8 cellular contexts compared by ENCODE assay signal in the genomic region with DNA sequence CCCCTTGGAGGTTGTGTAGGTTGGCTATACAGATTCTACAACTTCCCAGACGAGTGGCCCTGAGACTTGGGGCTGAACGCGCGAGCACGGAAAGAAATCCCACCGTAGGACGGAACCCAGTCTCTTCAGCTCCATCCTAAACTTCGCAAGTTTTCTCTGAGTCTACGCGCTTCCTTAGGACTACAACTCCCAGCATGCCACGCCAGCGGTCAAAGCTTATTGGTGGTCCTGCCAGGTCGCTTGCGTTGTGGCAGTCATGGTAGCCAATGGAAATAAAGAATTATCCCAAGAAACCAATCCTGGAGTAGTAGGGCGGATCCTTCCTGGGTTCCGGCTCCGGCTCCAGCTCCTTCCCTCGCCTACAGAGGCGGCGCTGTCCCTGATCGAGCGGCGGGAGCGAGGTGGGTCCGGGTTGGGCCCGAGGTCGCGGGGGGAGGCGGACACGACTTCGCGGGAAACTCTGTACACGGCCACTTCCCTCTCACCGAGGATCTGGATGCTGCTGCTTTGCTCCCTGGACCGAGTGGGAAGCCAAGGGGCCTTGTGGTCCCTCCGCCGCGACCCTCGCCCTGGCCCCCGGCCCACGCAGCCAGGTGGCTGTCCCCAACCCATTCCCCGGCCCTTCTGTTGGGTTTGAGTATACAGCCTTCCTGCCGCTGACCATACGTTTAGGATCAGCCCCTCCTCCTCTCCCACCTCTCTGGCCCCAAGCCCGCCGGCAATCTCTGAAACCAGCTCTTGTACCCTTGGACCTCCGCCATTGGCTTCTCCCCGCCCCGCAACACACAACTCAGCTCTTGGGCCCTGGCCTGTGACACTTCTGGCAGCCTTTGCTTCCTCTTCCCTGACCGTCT. TPM values are rescaled to one million over a fixed set of nuclear protein-coding genes. Genes with fewer than 3 reads are reported as not detected.
DNase-seq lines count a peak whose midpoint lies in the region; ATAC-seq and TF ChIP-seq lines count a peak whose summit lies in the region.

A gene with protein sequence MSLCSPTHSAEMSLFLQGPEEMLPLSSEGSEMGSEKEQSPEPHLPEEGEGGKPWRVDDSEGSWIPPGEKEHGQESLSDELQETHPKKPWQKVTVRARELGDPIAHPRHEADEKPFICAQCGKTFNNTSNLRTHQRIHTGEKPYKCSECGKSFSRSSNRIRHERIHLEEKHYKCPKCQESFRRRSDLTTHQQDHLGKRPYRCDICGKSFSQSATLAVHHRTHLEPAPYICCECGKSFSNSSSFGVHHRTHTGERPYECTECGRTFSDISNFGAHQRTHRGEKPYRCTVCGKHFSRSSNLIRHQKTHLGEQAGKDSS (plus strand): TSS at position 357 of the 854 bp plus-strand sequence. CDS start 3,046 bp downstream, outside the sequence.

- peak; percentile 97 for DNase-seq in DMS79 treated with DMSO at 0.1 percent for 48 hours (lab: John Stamatoyannopoulos, UW)
- peak; percentile 98 for DNase-seq in KBM-7
- DNase-seq in Panc1 (ENCODE audit: low read depth, low spot score), result peak; percentile 90
- peak; percentile 88 to 89 for DNase-seq in activated T-cell treated with anti-CD3 and anti-CD28 coated beads, Interleukin-2, amount 50 U/mL, for 48 hours
- peak; percentile 82 for DNase-seq in esophagus squamous epithelium (lab: John Stamatoyannopoulos, UW)
- DNase-seq in myocyte (ENCODE audit: low read depth), result peak; percentile 98
- DNase-seq in stimulated activated CD8-positive, alpha-beta memory T cell treated with anti-CD3 and anti-CD28 coated beads, Interleukin-7, amount 100 ng/mL, for 48 hours (ENCODE audit: extremely low read depth in 1 of 2, low read depth in 1 of 2), result peak; percentile 74 to 90

- CTCF ChIA-PET in Panc1 (lab: Charles Lee), result interaction anchor here (0.7 to 0.9 kb wide), 2 partner anchors 68 to 80 kb away, joined by 3 to 6 read pairs; no protein-coding TSS in a partner anchor

- H3K36me3 ChIP-seq in Panc1 (ENCODE audit: control insufficient read depth, insufficient read depth, low read length), result no peaks in the 10 kb centered on the region
- peaks cover 2 to 48% (median 7%) of the 10 kb centered on the region in 3 donors for H3K36me3 ChIP-seq in esophagus squamous epithelium

- peak in 2 of 4 donors; percentile 55 to 71 for TF ChIP-seq POLR2A in esophagus squamous epithelium (IDR thresholded peaks at IDR 0.05)

- H3K27ac ChIP-seq in Panc1 (ENCODE audit: low read length) (peak within 1 kb of the TSS; percentile 68), esophagus squamous epithelium (peak within 1 kb of the TSS; percentile 87 to 90 (median 88))

- H3K4me1 ChIP-seq in Panc1 (ENCODE audit: control insufficient read depth, insufficient read depth, low read length) (peaks cover 5% of the 10 kb centered on the region), esophagus squamous epithelium (peaks cover 6 to 24% (median 12%) of the 10 kb centered on the region in 3 donors)

- no peaks in the 10 kb centered on the region for H3K27me3 ChIP-seq in Panc1 (ENCODE audit: control insufficient read depth, insufficient read depth, low read length)
- H3K27me3 ChIP-seq in esophagus squamous epithelium, result no peaks in the 10 kb centered on the region

- ATAC-seq in GM21717 (IDR thresholded peaks at IDR 0.05; ENCODE audit: unreplicated experiment) (peak; percentile 82), Panc1 (peak; percentile 100)

- peak; percentile 62 for TF ChIP-seq CTCF in Panc1 (IDR thresholded peaks at IDR 0.05)
- TF ChIP-seq CTCF in esophagus squamous epithelium (IDR thresholded peaks at IDR 0.05), result peak in 4 of 6 experiments; percentile 33 to 54 (median 34)

- BruUV-seq in Panc1 (replicated peaks; lab: Mats Ljungman, UMichigan), result no TSS peak

- POLR2A ChIA-PET in Panc1 (lab: Charles Lee), result interaction anchor here (0.7 kb wide), 1 partner anchor 14 kb away, joined by 4 read pairs; no protein-coding TSS in a partner anchor

- in situ Hi-C loops in KBM-7 (cut with MboI; ENCODE audit: low pct_unique_long_range_greater_than_20kb, low sequenced_read_pairs) (no loop called here), Panc1 (cut with HindIII; ENCODE audit: low pct_unique_long_range_greater_than_20kb, low sequenced_read_pairs) (no loop called here)

- H3K4me3 ChIP-seq in Panc1 (ENCODE audit: low read depth in 2 of 2, low read length in 2 of 2) (peak within 1 kb of the TSS; percentile 57 to 76), esophagus squamous epithelium (peak within 1 kb of the TSS; percentile 77 to 96 (median 86))

- H3K9me3 ChIP-seq in Panc1 (ENCODE audit: control insufficient read depth, insufficient read depth, low read depth, low read length) (peaks cover 13% of the 10 kb centered on the region), esophagus squamous epithelium (peaks cover 0 to 6% (median 0%) of the 10 kb centered on the region in 3 donors)

- WGBS in esophagus squamous epithelium, 2 donors, result 1 to 2% methylated on average over 30 to 38 of the region's 50 CpGs

- intact Hi-C loops in Panc1 (cut with micrococcal nuclease; ENCODE audit: unreplicated experiment), result no loop called here
- intact Hi-C loops in esophagus squamous epithelium (cut with DNase I), result no loop called here

RNA-seq across cellular contexts. Expression of the gene that starts here (rescaled TPM):
- 9.9 TPM for total RNA-seq in Panc1 (2021; ENCODE audit: unreplicated experiment)
- polyA plus RNA-seq in Panc1 (2012; ENCODE audit: insufficient read length), result 8.6 TPM
- total RNA-seq in esophagus squamous epithelium, result 1 to 10 TPM; 2.0 to 9.2 (median 5.5) TPM
- total RNA-seq in myocyte, result 10.8 and 11.1 TPM in 2 replicates
- polyA plus RNA-seq in myocyte (2012), result 7.8 TPM

Comparison
In these comparisons a context has a peak if more than half of its experiments do, and no peak if none do; other contexts are left out.
1. Peak in every context shown above with its lines: DNase-seq, ATAC-seq, H3K4me3 ChIP-seq and H3K27ac ChIP-seq.